Comparison of ENCODE assay signal across 1 cellular context in genomic region chr1:56569661-56570060, GRCh38.
TF ChIP-seq lines count a peak whose summit lies in the region.

No MANE protein-coding gene starts in this region.

TF ChIP-seq in HepG2, 621 proteins besides CTCF, POLR2A, EP300 and RAD21 (continued from another document and continues in another):
- TF ChIP-seq ZNF407 (CRISPR knock-in tag; IDR thresholded peaks at IDR 0.05; ENCODE audit: not compliant biosample characterization), result no peak
- TF ChIP-seq SNAI1 (CRISPR knock-in tag; IDR thresholded peaks at IDR 0.05; ENCODE audit: borderline replicate concordance), result peak; percentile 29; the same call in 1 of the 2 replicates
- peak; percentile 63; the same call in 1 of the 2 replicates for TF ChIP-seq ZSCAN21 (CRISPR knock-in tag; IDR thresholded peaks at IDR 0.05; ENCODE audit: borderline replicate concordance)
- TF ChIP-seq MYNN (CRISPR knock-in tag; IDR thresholded peaks at IDR 0.05; ENCODE audit: low read depth), result no peak
- peak; percentile 69 for TF ChIP-seq KDM6A (CRISPR knock-in tag; IDR thresholded peaks at IDR 0.05; ENCODE audit: low read depth)
- no peak for TF ChIP-seq REPIN1 (CRISPR knock-in tag; IDR thresholded peaks at IDR 0.05; ENCODE audit: borderline replicate concordance, low read depth)
- TF ChIP-seq ZNF446 (CRISPR knock-in tag; IDR thresholded peaks at IDR 0.05), result no peak
- TF ChIP-seq ZNF124 (CRISPR knock-in tag; IDR thresholded peaks at IDR 0.05), result no peak
- TF ChIP-seq ATF5 (CRISPR knock-in tag; IDR thresholded peaks at IDR 0.05; ENCODE audit: low read depth), result no peak
- TF ChIP-seq CAMTA2 (CRISPR knock-in tag; IDR thresholded peaks at IDR 0.05; ENCODE audit: borderline replicate concordance), result no peak
- TF ChIP-seq ZFP1 (CRISPR knock-in tag; IDR thresholded peaks at IDR 0.05), result no peak
- peak; percentile 54; the same call in 1 of the 2 replicates for TF ChIP-seq ZNF281 (CRISPR knock-in tag; IDR thresholded peaks at IDR 0.05; ENCODE audit: borderline replicate concordance)
- TF ChIP-seq FLYWCH1 (CRISPR knock-in tag; IDR thresholded peaks at IDR 0.05), result no peak
- TF ChIP-seq ETS1 (CRISPR knock-in tag; IDR thresholded peaks at IDR 0.05), result no peak
- no peak for TF ChIP-seq ZNF589 (CRISPR knock-in tag; conservative IDR thresholded peaks at IDR 0.05)
- no peak for TF ChIP-seq POGK (CRISPR knock-in tag; conservative IDR thresholded peaks at IDR 0.05)
- TF ChIP-seq ZZZ3 (CRISPR knock-in tag; IDR thresholded peaks at IDR 0.05; ENCODE audit: borderline replicate concordance), result no peak
- 0 out of 2 replicates have a peak, but pooled peaks have one; percentile 62 for TF ChIP-seq HOXD1 (CRISPR knock-in tag; IDR thresholded peaks at IDR 0.05)
- no peak for TF ChIP-seq PHF8 (CRISPR knock-in tag; IDR thresholded peaks at IDR 0.05)
- TF ChIP-seq ZNF644 (CRISPR knock-in tag; IDR thresholded peaks at IDR 0.05; ENCODE audit: low read depth), result peak; percentile 88
- TF ChIP-seq ZNF552 (CRISPR knock-in tag; IDR thresholded peaks at IDR 0.05; ENCODE audit: borderline replicate concordance), result no peak
- TF ChIP-seq ATF7 (IDR thresholded peaks at IDR 0.05), result no peak
- 0 out of 2 replicates have a peak, but pooled peaks have one; percentile 27 for TF ChIP-seq ATF7 (CRISPR knock-in tag; IDR thresholded peaks at IDR 0.05)
- TF ChIP-seq BCL6 (CRISPR knock-in tag; IDR thresholded peaks at IDR 0.05), result peak; percentile 88
- TF ChIP-seq ZNF678 (CRISPR knock-in tag; IDR thresholded peaks at IDR 0.05), result no peak
- no peak for TF ChIP-seq ARID2 (CRISPR knock-in tag; IDR thresholded peaks at IDR 0.05; ENCODE audit: borderline replicate concordance)
- TF ChIP-seq KAT7 (CRISPR knock-in tag; IDR thresholded peaks at IDR 0.05; ENCODE audit: borderline replicate concordance), result peak; percentile 83; the same call in 1 of the 2 replicates
- no peak for TF ChIP-seq ZNF207 (IDR thresholded peaks at IDR 0.05; ENCODE audit: borderline replicate concordance)
- TF ChIP-seq ZSCAN12 (CRISPR knock-in tag; IDR thresholded peaks at IDR 0.05), result no peak
- no peak for TF ChIP-seq ELK4 (CRISPR knock-in tag; IDR thresholded peaks at IDR 0.05; ENCODE audit: borderline replicate concordance)
- no peak for TF ChIP-seq MXD1 (CRISPR knock-in tag; IDR thresholded peaks at IDR 0.05)
- TF ChIP-seq HES4 (CRISPR knock-in tag; IDR thresholded peaks at IDR 0.05; ENCODE audit: borderline replicate concordance), result no peak
- no peak for TF ChIP-seq ZBED4 (CRISPR knock-in tag; IDR thresholded peaks at IDR 0.05; ENCODE audit: borderline replicate concordance)
- TF ChIP-seq ZNF570 (CRISPR knock-in tag; IDR thresholded peaks at IDR 0.05; ENCODE audit: borderline replicate concordance), result no peak
- TF ChIP-seq ZNF777 (CRISPR knock-in tag; IDR thresholded peaks at IDR 0.05), result no peak
- no peak for TF ChIP-seq KAT2B (IDR thresholded peaks at IDR 0.05; ENCODE audit: borderline replicate concordance, low read depth, low read length)
- TF ChIP-seq SMARCC2 (IDR thresholded peaks at IDR 0.05), result no peak
- TF ChIP-seq ZFP36L2 (CRISPR knock-in tag; IDR thresholded peaks at IDR 0.05), result no peak
- no peak for TF ChIP-seq NCOA1 (CRISPR knock-in tag; IDR thresholded peaks at IDR 0.05)
- no peak for TF ChIP-seq ZNF451 (CRISPR knock-in tag; IDR thresholded peaks at IDR 0.05)
- no peak for TF ChIP-seq HIVEP1 (CRISPR knock-in tag; IDR thresholded peaks at IDR 0.05)
- peak; percentile 92 for TF ChIP-seq SMAD3 (CRISPR knock-in tag; IDR thresholded peaks at IDR 0.05)
- no peak for TF ChIP-seq ZBTB20 (CRISPR knock-in tag; IDR thresholded peaks at IDR 0.05; ENCODE audit: borderline replicate concordance, low read depth)
- TF ChIP-seq TMF1 (CRISPR knock-in tag; IDR thresholded peaks at IDR 0.05; ENCODE audit: low read depth), result no peak
- TF ChIP-seq TRIM24 (CRISPR knock-in tag; IDR thresholded peaks at IDR 0.05), result no peak
- no peak for TF ChIP-seq NFE2L2 (IDR thresholded peaks at IDR 0.05; ENCODE audit: low read length)
- TF ChIP-seq ZNF577 (CRISPR knock-in tag; IDR thresholded peaks at IDR 0.05; ENCODE audit: borderline replicate concordance, low read depth), result no peak
- no peak for TF ChIP-seq ASH2L (IDR thresholded peaks at IDR 0.05; ENCODE audit: insufficient read length, low read depth, low read length)
